ENCODE assay signal across 24 cellular contexts in the genomic region with DNA sequence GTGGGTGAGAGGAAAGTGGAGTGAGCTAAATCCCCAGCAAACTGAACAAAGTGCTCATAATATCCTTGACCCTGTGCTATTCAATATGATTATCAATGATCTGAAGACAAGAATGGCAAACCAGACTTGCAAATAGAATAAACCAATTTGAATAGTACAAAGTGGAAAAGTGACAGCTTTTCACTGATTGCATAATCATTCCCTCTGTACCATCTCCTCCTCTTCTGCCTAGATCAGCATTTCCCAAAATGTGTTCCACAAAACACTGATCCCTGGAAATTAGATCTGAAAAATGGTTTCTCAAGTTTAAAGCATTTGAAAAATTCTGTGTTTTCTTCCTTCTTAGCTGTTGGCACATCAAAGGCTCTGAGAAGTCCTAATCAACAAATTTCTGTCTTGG. TPM values are rescaled to one million over a fixed set of nuclear protein-coding genes. Genes with fewer than 3 reads are reported as not detected.
DNase-seq lines count a peak whose midpoint lies in the region; ATAC-seq, FAIRE-seq and TF ChIP-seq lines count a peak whose summit lies in the region.
"Had no signal": no experiment of that assay in that cellular context is flagged by ENCODE, and none has a peak within 500 bp of the region (broad histone marks: within the 10 kb centered on the region; RNA-seq: fewer than 3 reads in every experiment).

No MANE protein-coding gene starts in this region.

- H3K9me1 ChIP-seq in K562 (ENCODE audit: control insufficient read depth, insufficient read depth, low read length), result no peaks in the 10 kb centered on the region

- no peaks in the 10 kb centered on the region for H3K27me3 ChIP-seq in K562 (ENCODE audit: control insufficient read depth in 2 of 2, insufficient read depth in 2 of 2, low read length in 2 of 2)
- H3K27me3 ChIP-seq in lower lobe of right lung (ENCODE audit: low read depth), result no peaks in the 10 kb centered on the region
- H3K27me3 ChIP-seq: ascending aorta, MG63, Peyer's patch, upper lobe of right lung had no signal

- no peak overlapping the region for H3K4me3 ChIP-seq in K562
- no peak overlapping the region for H3K4me3 ChIP-seq in lower lobe of right lung
- H3K4me3 ChIP-seq: ascending aorta, lung, MG63, Peyer's patch, psoas muscle, upper lobe of right lung had no signal

- in situ Hi-C loops in K562 (cut with MboI), result no loop called here

- 0 out of 2 replicates have a peak, but pooled peaks cover 7% of the 10 kb centered on the region for H4K20me1 ChIP-seq in K562 (replicated peaks; ENCODE audit: control insufficient read depth, insufficient read depth, low read length)

- H3K27ac ChIP-seq in K562 (ENCODE audit: extremely low read depth, low read depth, low read length) (no peak overlapping the region), lower lobe of right lung (peak overlapping the region; percentile 58)
- H3K27ac ChIP-seq: ascending aorta had no signal

- DNase-seq in left ventricle myocardium superior, result no peak
- no peak for DNase-seq in left cardiac atrium
- DNase-seq in K562 (ENCODE audit: extremely low read depth in 1 of 4, low spot score in 3 of 4), result no peak
- DNase-seq in lower lobe of right lung, result no peak
- DNase-seq in stimulated activated CD4-positive, alpha-beta T cell treated with anti-CD3 and anti-CD28 coated beads, Interleukin-1b, Interleukin-23, amount 100 ng/mL, for 48 hours, result no peak
- no peak for DNase-seq in NCI-H2196 (lab: John Stamatoyannopoulos, UW; ENCODE audit: unreplicated experiment)
- DNase-seq in activated naive CD4-positive, alpha-beta T cell (lab: John Stamatoyannopoulos, UW), result no peak
- DNase-seq: activated CD4-positive, alpha-beta memory T cell treated with anti-CD3 and anti-CD28 coated beads, Interleukin-2, amount 10 ng/mL, durations not matched to agents 7 days and 5 days; CD8-positive, alpha-beta T cell; NCI-H1417 treated with DMSO at 0.1 percent for 48 hours; NCI-H2029 treated with DMSO at 0.1 percent for 48 hours; NCI-H226; NCI-H69; occipital lobe; Peyer's patch; psoas muscle; stimulated activated CD4-positive, alpha-beta T cell treated with anti-CD3 and anti-CD28 coated beads, Interleukin-4, amount 100 ng/mL, for 4 hours; upper lobe of right lung had no signal

- H3K4me1 ChIP-seq in K562 (replicated peaks in 1 of 2; ENCODE audit: control insufficient read depth in 2 of 2, insufficient read depth in 2 of 2, low read length in 2 of 2), result peaks cover 6 to 22% of the 10 kb centered on the region in 2 experiments; a peak in 4 of 5 replicates
- peaks cover 92% of the 10 kb centered on the region for H3K4me1 ChIP-seq in lower lobe of right lung

- no peak for FAIRE-seq in K562 (lab: Jason Lieb, UNC)
- FAIRE-seq: A204.1 had no signal

- CTCF ChIA-PET in K562 (lab: Yijun Ruan, JAX; ENCODE audit: low intra/inter-chr PET ratio), result no interaction called here

- BruUV-seq in K562 (replicated peaks; lab: Mats Ljungman, UMichigan), result no TSS peak

- POLR2A ChIA-PET in K562 (lab: Yijun Ruan, JAX), result interaction anchor here (0.6 to 1.4 kb wide), 7 partner anchors 8 to 283 kb away, joined by 3 to 7 read pairs (median 4); a partner anchor contains a TSS

- H3K36me3 ChIP-seq in K562 (ENCODE audit: control insufficient read depth, insufficient read depth, low read length), result peaks cover 36% of the 10 kb centered on the region; the same call in 2 of the 3 replicates
- H3K36me3 ChIP-seq in lower lobe of right lung, result peaks cover 40% of the 10 kb centered on the region
- H3K36me3 ChIP-seq: Peyer's patch had no signal

- H3K4me2 ChIP-seq in K562 (ENCODE audit: insufficient read depth, low read length), result no peak overlapping the region

- H3K9ac ChIP-seq in K562 (ENCODE audit: insufficient read depth in 1 of 2, low read depth in 2 of 2, low read length in 2 of 2), result no peak overlapping the region

- ATAC-seq in left ventricle myocardium superior (peak; percentile 41), left cardiac atrium (no peak), K562 (no peak), lower lobe of right lung (no peak), GM21619 (IDR thresholded peaks at IDR 0.05; ENCODE audit: unreplicated experiment) (no peak)
- ATAC-seq: CD8-positive, alpha-beta T cell; psoas muscle; sciatic nerve had no signal

- H2AFZ ChIP-seq in K562 (ENCODE audit: low read depth, low read length), result no peak overlapping the region

- no peak for TF ChIP-seq POLR2A in K562 (conservative IDR thresholded peaks at IDR 0.05)

- intact Hi-C loops in left ventricle myocardium superior (cut with micrococcal nuclease) (no loop called here), left cardiac atrium (cut with DNase I) (no loop called here), K562 (cut with micrococcal nuclease) (no loop called here), lower lobe of right lung (cut with DNase I) (no loop called here)

- TF ChIP-seq RAD21 in K562 (CRISPR knock-in tag; conservative IDR thresholded peaks at IDR 0.05 in 1 of 2, IDR thresholded peaks at IDR 0.05 in 1 of 2), result no peak

- TF ChIP-seq EP300 in K562 (IDR thresholded peaks at IDR 0.05; ENCODE audit: low read length), result no peak

- TF ChIP-seq CTCF in K562 (IDR thresholded peaks at IDR 0.05 in 2 of 3, conservative IDR thresholded peaks at IDR 0.05 in 1 of 3; ENCODE audit: insufficient read depth in 2 of 3, low read depth in 1 of 3, low read length in 3 of 3) (no peak), lower lobe of right lung (IDR thresholded peaks at IDR 0.05) (no peak)

- no peaks in the 10 kb centered on the region for H3K9me3 ChIP-seq in K562 (replicated peaks; ENCODE audit: control insufficient read depth, insufficient read depth, low read depth, low read length)
- no peaks in the 10 kb centered on the region for H3K9me3 ChIP-seq in lower lobe of right lung
- H3K9me3 ChIP-seq: ascending aorta, MG63, Peyer's patch, psoas muscle, upper lobe of right lung had no signal

- peaks cover 56% of the 10 kb centered on the region for H3K79me2 ChIP-seq in K562 (ENCODE audit: control insufficient read depth, insufficient read depth, low read length)

RNA-seq across cellular contexts. Expression of a gene that starts 8.1 kb away (rescaled TPM):
- total RNA-seq in left ventricle myocardium superior (12.8 TPM), left cardiac atrium (10 to 100 TPM; 14.9 to 15.5 TPM), K562 (2014; rRNA removed) (1.1 and 2.6 TPM in 2 replicates), K562 (2014; rRNA removed; fragmentation: Illumina TruSeq; extraction: Trizol) (6.7 and 7.1 TPM in 2 replicates), K562 (2015; rRNA removed; fragmentation: Illumina TruSeq; extraction: Trizol) (4.3 and 4.4 TPM in 2 replicates), K562 (2021) (11.3 and 12.2 TPM in 2 replicates), lower lobe of right lung (30.3 TPM)
- total RNA-seq in K562 (2011; cell fraction: chromatin; rRNA removed; ENCODE audit: low replicate concordance), result 31.8 and 48.9 TPM in 2 replicates
- 9.0 and 9.3 TPM in 2 replicates for total RNA-seq in K562 (2011; cell fraction: nucleolus; rRNA removed)
- 11.7 and 13.0 TPM in 2 replicates for total RNA-seq in K562 (2011; cell fraction: nucleoplasm; rRNA removed)
- polyA plus RNA-seq in K562 (2011; rRNA removed) (4.8 and 5.1 TPM in 2 replicates), K562 (2014; fragmentation: Illumina TruSeq; extraction: Trizol) (5.2 and 6.1 TPM in 2 replicates), K562 (2014; fragmentation: Nextera tagmentation; extraction: Ambion mirVana) (1 to 10 TPM; 1.9 to 2.4 TPM), K562 (2014; rRNA removed) (2.9 and 3.6 TPM in 2 replicates)
- polyA plus RNA-seq in K562 (2011; cell fraction: cytosol; rRNA removed), result 3.1 and 4.5 TPM in 2 replicates
- polyA plus RNA-seq in K562 (2011; cell fraction: nucleus; rRNA removed), result 5.0 and 7.5 TPM in 2 replicates
- polyA plus RNA-seq in K562 (2012), result 2.3 and 5.2 TPM in 2 replicates
- polyA minus RNA-seq in K562 (2011; rRNA and poly(A)+ RNA removed), result 16.1 and 36.5 TPM in 2 replicates
- polyA minus RNA-seq in K562 (2011; cell fraction: cytosol; rRNA and poly(A)+ RNA removed), result 2.8 and 3.1 TPM in 2 replicates
- polyA minus RNA-seq in K562 (2011; cell fraction: nucleus; rRNA and poly(A)+ RNA removed), result 3.2 and 6.2 TPM in 2 replicates

RNA-seq across cellular contexts. Expression of a gene that starts 43.3 kb away (rescaled TPM):
- total RNA-seq in left ventricle myocardium superior (4.0 TPM), left cardiac atrium (1 to 10 TPM; 5.6 to 9.7 TPM), K562 (2014; rRNA removed) (58.5 and 65.1 TPM in 2 replicates), K562 (2014; rRNA removed; fragmentation: Illumina TruSeq; extraction: Trizol) (47.2 and 51.0 TPM in 2 replicates), K562 (2015; rRNA removed; fragmentation: Illumina TruSeq; extraction: Trizol) (34.1 and 34.2 TPM in 2 replicates), K562 (2021) (57.2 and 60.1 TPM in 2 replicates), lower lobe of right lung (11.2 TPM)
- 10.5 and 18.9 TPM in 2 replicates for total RNA-seq in K562 (2011; cell fraction: chromatin; rRNA removed; ENCODE audit: low replicate concordance)
- total RNA-seq in K562 (2011; cell fraction: nucleolus; rRNA removed), result 20.5 and 22.2 TPM in 2 replicates
- total RNA-seq in K562 (2011; cell fraction: nucleoplasm; rRNA removed), result 21.0 and 24.2 TPM in 2 replicates
- polyA plus RNA-seq in K562 (2011; rRNA removed) (49.8 and 56.0 TPM in 2 replicates), K562 (2014; fragmentation: Illumina TruSeq; extraction: Trizol) (40.2 and 44.8 TPM in 2 replicates), K562 (2014; fragmentation: Nextera tagmentation; extraction: Ambion mirVana) (10 to 100 TPM; 11.1 to 16.7 TPM), K562 (2014; rRNA removed) (54.4 and 58.9 TPM in 2 replicates)
- 48.6 and 49.6 TPM in 2 replicates for polyA plus RNA-seq in K562 (2011; cell fraction: cytosol; rRNA removed)
- 18.8 and 19.7 TPM in 2 replicates for polyA plus RNA-seq in K562 (2011; cell fraction: nucleus; rRNA removed)
- 32.7 and 40.3 TPM in 2 replicates for polyA plus RNA-seq in K562 (2012)
- 25.0 and 26.0 TPM in 2 replicates for polyA minus RNA-seq in K562 (2011; rRNA and poly(A)+ RNA removed)
- 19.2 and 24.3 TPM in 2 replicates for polyA minus RNA-seq in K562 (2011; cell fraction: cytosol; rRNA and poly(A)+ RNA removed)
- polyA minus RNA-seq in K562 (2011; cell fraction: nucleus; rRNA and poly(A)+ RNA removed), result 10.4 and 11.3 TPM in 2 replicates

RNA-seq across cellular contexts. Expression of a gene that starts 43.7 kb away (rescaled TPM):
- 45.6 TPM for total RNA-seq in left ventricle myocardium superior
- 10 to 100 TPM; 50.0 to 58.8 TPM for total RNA-seq in left cardiac atrium
- total RNA-seq in K562 (2011; cell fraction: chromatin; rRNA removed; ENCODE audit: low replicate concordance), result 2.4 and 6.3 TPM in 2 replicates
- 12.6 and 15.3 TPM in 2 replicates for total RNA-seq in K562 (2011; cell fraction: nucleolus; rRNA removed)
- total RNA-seq in K562 (2011; cell fraction: nucleoplasm; rRNA removed), result 6.2 and 7.9 TPM in 2 replicates
- total RNA-seq in K562 (2014; rRNA removed), result 70.9 and 85.3 TPM in 2 replicates
- 11.2 TPM in 2 replicates for total RNA-seq in K562 (2014; rRNA removed; fragmentation: Illumina TruSeq; extraction: Trizol)
- total RNA-seq in K562 (2015; rRNA removed; fragmentation: Illumina TruSeq; extraction: Trizol), result 18.6 and 22.0 TPM in 2 replicates
- 51.5 and 52.5 TPM in 2 replicates for total RNA-seq in K562 (2021)
- polyA plus RNA-seq in K562 (2011; rRNA removed), result 17.3 and 20.7 TPM in 2 replicates
- polyA plus RNA-seq in K562 (2011; cell fraction: cytosol; rRNA removed), result 18.1 and 59.5 TPM in 2 replicates
- 20.9 and 26.5 TPM in 2 replicates for polyA plus RNA-seq in K562 (2011; cell fraction: nucleus; rRNA removed)
- polyA plus RNA-seq in K562 (2012), result 19.8 and 25.5 TPM in 2 replicates
- polyA plus RNA-seq in K562 (2014; fragmentation: Illumina TruSeq; extraction: Trizol), result 8.5 and 12.4 TPM in 2 replicates
- polyA plus RNA-seq in K562 (2014; fragmentation: Nextera tagmentation; extraction: Ambion mirVana), result 1 to 10 TPM; 3.6 to 5.2 TPM
- polyA plus RNA-seq in K562 (2014; rRNA removed), result 47.9 and 58.3 TPM in 2 replicates
- 2.0 and 2.6 TPM in 2 replicates for polyA minus RNA-seq in K562 (2011; rRNA and poly(A)+ RNA removed)
- 5.5 and 5.9 TPM in 2 replicates for polyA minus RNA-seq in K562 (2011; cell fraction: cytosol; rRNA and poly(A)+ RNA removed)
- polyA minus RNA-seq in K562 (2011; cell fraction: nucleus; rRNA and poly(A)+ RNA removed), result 4.3 and 5.7 TPM in 2 replicates
- total RNA-seq in lower lobe of right lung, result 22.8 TPM

RNA-seq across cellular contexts. Expression of a gene that starts 57.6 kb away (rescaled TPM):
- total RNA-seq in left ventricle myocardium superior, result 1.8 TPM
- 1 to 10 TPM; 1.2 to 1.6 TPM for total RNA-seq in left cardiac atrium
- 1.1 and 3.1 TPM in 2 replicates for total RNA-seq in K562 (2011; cell fraction: chromatin; rRNA removed; ENCODE audit: low replicate concordance)
- total RNA-seq in K562 (2011; cell fraction: nucleolus; rRNA removed), result 3.7 and 4.5 TPM in 2 replicates
- total RNA-seq in K562 (2011; cell fraction: nucleoplasm; rRNA removed), result 3.5 and 3.7 TPM in 2 replicates
- 1.2 and 2.7 TPM in 2 replicates for total RNA-seq in K562 (2014; rRNA removed)
- 1.1 TPM in 2 replicates for total RNA-seq in K562 (2014; rRNA removed; fragmentation: Illumina TruSeq; extraction: Trizol)
- total RNA-seq in K562 (2015; rRNA removed; fragmentation: Illumina TruSeq; extraction: Trizol), result 2.0 and 2.1 TPM in 2 replicates
- 2.0 and 2.2 TPM in 2 replicates for total RNA-seq in K562 (2021)
- 1.0 and 3.2 TPM in 2 replicates for polyA plus RNA-seq in K562 (2011; rRNA removed)
- 2.0 and 5.7 TPM in 2 replicates for polyA plus RNA-seq in K562 (2011; cell fraction: cytosol; rRNA removed)
- polyA plus RNA-seq in K562 (2011; cell fraction: nucleus; rRNA removed), result 0.65 and 2.1 TPM in 2 replicates
- 1.1 and 2.3 TPM in 2 replicates for polyA plus RNA-seq in K562 (2012)
- 1.6 and 1.9 TPM in 2 replicates for polyA plus RNA-seq in K562 (2014; fragmentation: Illumina TruSeq; extraction: Trizol)
- polyA plus RNA-seq in K562 (2014; fragmentation: Nextera tagmentation; extraction: Ambion mirVana), result under 1 TPM; 0.37 to 0.59 TPM
- 0.95 and 1.00 TPM in 2 replicates for polyA plus RNA-seq in K562 (2014; rRNA removed)
- 0.69 and 2.1 TPM in 2 replicates for polyA minus RNA-seq in K562 (2011; rRNA and poly(A)+ RNA removed)
- polyA minus RNA-seq in K562 (2011; cell fraction: cytosol; rRNA and poly(A)+ RNA removed), result 2.5 and 4.6 TPM in 2 replicates
- 0.44 and 0.81 TPM in 2 replicates for polyA minus RNA-seq in K562 (2011; cell fraction: nucleus; rRNA and poly(A)+ RNA removed)
- total RNA-seq in lower lobe of right lung, result 4.9 TPM
